In genomic region chr1:233327938-233328660, GRCh38 we compare ENCODE assay signal across 1 cellular context.
TF ChIP-seq lines count a peak whose summit lies in the region.

No MANE protein-coding gene starts in this region.

TF ChIP-seq in WTC11, 78 proteins besides CTCF, POLR2A, EP300 and RAD21 (continued from another document and continues in another):
- TF ChIP-seq, protein P1, sequence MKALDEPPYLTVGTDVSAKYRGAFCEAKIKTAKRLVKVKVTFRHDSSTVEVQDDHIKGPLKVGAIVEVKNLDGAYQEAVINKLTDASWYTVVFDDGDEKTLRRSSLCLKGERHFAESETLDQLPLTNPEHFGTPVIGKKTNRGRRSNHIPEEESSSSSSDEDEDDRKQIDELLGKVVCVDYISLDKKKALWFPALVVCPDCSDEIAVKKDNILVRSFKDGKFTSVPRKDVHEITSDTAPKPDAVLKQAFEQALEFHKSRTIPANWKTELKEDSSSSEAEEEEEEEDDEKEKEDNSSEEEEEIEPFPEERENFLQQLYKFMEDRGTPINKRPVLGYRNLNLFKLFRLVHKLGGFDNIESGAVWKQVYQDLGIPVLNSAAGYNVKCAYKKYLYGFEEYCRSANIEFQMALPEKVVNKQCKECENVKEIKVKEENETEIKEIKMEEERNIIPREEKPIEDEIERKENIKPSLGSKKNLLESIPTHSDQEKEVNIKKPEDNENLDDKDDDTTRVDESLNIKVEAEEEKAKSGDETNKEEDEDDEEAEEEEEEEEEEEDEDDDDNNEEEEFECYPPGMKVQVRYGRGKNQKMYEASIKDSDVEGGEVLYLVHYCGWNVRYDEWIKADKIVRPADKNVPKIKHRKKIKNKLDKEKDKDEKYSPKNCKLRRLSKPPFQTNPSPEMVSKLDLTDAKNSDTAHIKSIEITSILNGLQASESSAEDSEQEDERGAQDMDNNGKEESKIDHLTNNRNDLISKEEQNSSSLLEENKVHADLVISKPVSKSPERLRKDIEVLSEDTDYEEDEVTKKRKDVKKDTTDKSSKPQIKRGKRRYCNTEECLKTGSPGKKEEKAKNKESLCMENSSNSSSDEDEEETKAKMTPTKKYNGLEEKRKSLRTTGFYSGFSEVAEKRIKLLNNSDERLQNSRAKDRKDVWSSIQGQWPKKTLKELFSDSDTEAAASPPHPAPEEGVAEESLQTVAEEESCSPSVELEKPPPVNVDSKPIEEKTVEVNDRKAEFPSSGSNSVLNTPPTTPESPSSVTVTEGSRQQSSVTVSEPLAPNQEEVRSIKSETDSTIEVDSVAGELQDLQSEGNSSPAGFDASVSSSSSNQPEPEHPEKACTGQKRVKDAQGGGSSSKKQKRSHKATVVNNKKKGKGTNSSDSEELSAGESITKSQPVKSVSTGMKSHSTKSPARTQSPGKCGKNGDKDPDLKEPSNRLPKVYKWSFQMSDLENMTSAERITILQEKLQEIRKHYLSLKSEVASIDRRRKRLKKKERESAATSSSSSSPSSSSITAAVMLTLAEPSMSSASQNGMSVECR (CRISPR knock-in tag; IDR thresholded peaks at IDR 0.05; ENCODE audit: borderline replicate concordance), result peak; percentile 87
- TF ChIP-seq CREB1 (CRISPR knock-in tag; IDR thresholded peaks at IDR 0.05) (no peak), PRDM15 (CRISPR knock-in tag; IDR thresholded peaks at IDR 0.05) (no peak; the same call in 1 of the 2 replicates), NR1H2 (CRISPR knock-in tag; IDR thresholded peaks at IDR 0.05) (peak; percentile 74; the same call in 1 of the 2 replicates), IRF2 (CRISPR knock-in tag; IDR thresholded peaks at IDR 0.05; ENCODE audit: borderline replicate concordance, low read depth) (0 out of 2 replicates have a peak, but pooled peaks have one; percentile 54), ZNF121 (CRISPR knock-in tag; IDR thresholded peaks at IDR 0.05) (no peak), ZBTB21 (CRISPR knock-in tag; IDR thresholded peaks at IDR 0.05; ENCODE audit: borderline replicate concordance) (0 out of 2 replicates have a peak, but pooled peaks have one; percentile 63), PREB (CRISPR knock-in tag; IDR thresholded peaks at IDR 0.05; ENCODE audit: borderline replicate concordance) (no peak; the same call in 1 of the 2 replicates), CDX4 (CRISPR knock-in tag; IDR thresholded peaks at IDR 0.05; ENCODE audit: borderline replicate concordance) (no peak), ETV6 (CRISPR knock-in tag; IDR thresholded peaks at IDR 0.05) (peak; percentile 46; the same call in 1 of the 2 replicates), SMAD3 (CRISPR knock-in tag; IDR thresholded peaks at IDR 0.05; ENCODE audit: borderline replicate concordance) (peak; percentile 45; the same call in 1 of the 2 replicates), AR (CRISPR knock-in tag; IDR thresholded peaks at IDR 0.05) (no peak), ATF3 (CRISPR knock-in tag; conservative IDR thresholded peaks at IDR 0.05) (no peak), TCF7 (CRISPR knock-in tag; IDR thresholded peaks at IDR 0.05; ENCODE audit: low read depth) (peak; percentile 79; the same call in 1 of the 2 replicates), EMX1 (CRISPR knock-in tag; IDR thresholded peaks at IDR 0.05) (no peak), ZNF138 (CRISPR knock-in tag; conservative IDR thresholded peaks at IDR 0.05) (peak; percentile 95; the same call in 1 of the 2 replicates), FOXP4 (CRISPR knock-in tag; IDR thresholded peaks at IDR 0.05) (peak; percentile 74), ATF2 (CRISPR knock-in tag; IDR thresholded peaks at IDR 0.05; ENCODE audit: borderline replicate concordance, low read depth) (no peak), TEAD1 (CRISPR knock-in tag; IDR thresholded peaks at IDR 0.05) (no peak), ZNF512 (CRISPR knock-in tag; IDR thresholded peaks at IDR 0.05; ENCODE audit: borderline replicate concordance) (no peak)
- TF ChIP-seq, protein P2, sequence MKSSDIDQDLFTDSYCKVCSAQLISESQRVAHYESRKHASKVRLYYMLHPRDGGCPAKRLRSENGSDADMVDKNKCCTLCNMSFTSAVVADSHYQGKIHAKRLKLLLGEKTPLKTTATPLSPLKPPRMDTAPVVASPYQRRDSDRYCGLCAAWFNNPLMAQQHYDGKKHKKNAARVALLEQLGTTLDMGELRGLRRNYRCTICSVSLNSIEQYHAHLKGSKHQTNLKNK (CRISPR knock-in tag; IDR thresholded peaks at IDR 0.05), result no peak
- TF ChIP-seq, protein P3, sequence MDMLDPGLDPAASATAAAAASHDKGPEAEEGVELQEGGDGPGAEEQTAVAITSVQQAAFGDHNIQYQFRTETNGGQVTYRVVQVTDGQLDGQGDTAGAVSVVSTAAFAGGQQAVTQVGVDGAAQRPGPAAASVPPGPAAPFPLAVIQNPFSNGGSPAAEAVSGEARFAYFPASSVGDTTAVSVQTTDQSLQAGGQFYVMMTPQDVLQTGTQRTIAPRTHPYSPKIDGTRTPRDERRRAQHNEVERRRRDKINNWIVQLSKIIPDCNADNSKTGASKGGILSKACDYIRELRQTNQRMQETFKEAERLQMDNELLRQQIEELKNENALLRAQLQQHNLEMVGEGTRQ (CRISPR knock-in tag; IDR thresholded peaks at IDR 0.05), result peak; percentile 39
- TF ChIP-seq, protein P4, sequence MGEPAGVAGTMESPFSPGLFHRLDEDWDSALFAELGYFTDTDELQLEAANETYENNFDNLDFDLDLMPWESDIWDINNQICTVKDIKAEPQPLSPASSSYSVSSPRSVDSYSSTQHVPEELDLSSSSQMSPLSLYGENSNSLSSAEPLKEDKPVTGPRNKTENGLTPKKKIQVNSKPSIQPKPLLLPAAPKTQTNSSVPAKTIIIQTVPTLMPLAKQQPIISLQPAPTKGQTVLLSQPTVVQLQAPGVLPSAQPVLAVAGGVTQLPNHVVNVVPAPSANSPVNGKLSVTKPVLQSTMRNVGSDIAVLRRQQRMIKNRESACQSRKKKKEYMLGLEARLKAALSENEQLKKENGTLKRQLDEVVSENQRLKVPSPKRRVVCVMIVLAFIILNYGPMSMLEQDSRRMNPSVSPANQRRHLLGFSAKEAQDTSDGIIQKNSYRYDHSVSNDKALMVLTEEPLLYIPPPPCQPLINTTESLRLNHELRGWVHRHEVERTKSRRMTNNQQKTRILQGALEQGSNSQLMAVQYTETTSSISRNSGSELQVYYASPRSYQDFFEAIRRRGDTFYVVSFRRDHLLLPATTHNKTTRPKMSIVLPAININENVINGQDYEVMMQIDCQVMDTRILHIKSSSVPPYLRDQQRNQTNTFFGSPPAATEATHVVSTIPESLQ (CRISPR knock-in tag; IDR thresholded peaks at IDR 0.05), result no peak
- TF ChIP-seq, protein P5, sequence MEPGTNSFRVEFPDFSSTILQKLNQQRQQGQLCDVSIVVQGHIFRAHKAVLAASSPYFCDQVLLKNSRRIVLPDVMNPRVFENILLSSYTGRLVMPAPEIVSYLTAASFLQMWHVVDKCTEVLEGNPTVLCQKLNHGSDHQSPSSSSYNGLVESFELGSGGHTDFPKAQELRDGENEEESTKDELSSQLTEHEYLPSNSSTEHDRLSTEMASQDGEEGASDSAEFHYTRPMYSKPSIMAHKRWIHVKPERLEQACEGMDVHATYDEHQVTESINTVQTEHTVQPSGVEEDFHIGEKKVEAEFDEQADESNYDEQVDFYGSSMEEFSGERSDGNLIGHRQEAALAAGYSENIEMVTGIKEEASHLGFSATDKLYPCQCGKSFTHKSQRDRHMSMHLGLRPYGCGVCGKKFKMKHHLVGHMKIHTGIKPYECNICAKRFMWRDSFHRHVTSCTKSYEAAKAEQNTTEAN (CRISPR knock-in tag; IDR thresholded peaks at IDR 0.05), result no peak
